In genomic region chr16:1781254-1781653, GRCh38 we compare ENCODE assay signal across 8 cellular contexts. TPM values are rescaled to one million over a fixed set of nuclear protein-coding genes. Genes with fewer than 3 reads are reported as not detected.
DNase-seq lines count a peak whose midpoint lies in the region; ATAC-seq and TF ChIP-seq lines count a peak whose summit lies in the region.

No MANE protein-coding gene starts in this region.

- no peaks in the 10 kb centered on the region for H3K27me3 Mint-ChIP-seq in activated CD4-positive, alpha-beta T cell treated with anti-CD3 and anti-CD28 coated beads, Interleukin-2, amount 10 ng/mL, durations not matched to agents 7 days and 5 days

- no peak for TF ChIP-seq EP300 in tibial nerve (IDR thresholded peaks at IDR 0.05)

- H3K36me3 ChIP-seq in breast epithelium (peaks cover 5% of the 10 kb centered on the region), lower lobe of right lung (peaks cover 50% of the 10 kb centered on the region), tibial nerve (peaks cover 0 to 62% (median 0%) of the 10 kb centered on the region in 3 donors)

- H3K4me1 ChIP-seq in breast epithelium (peaks cover 0 to 15% of the 10 kb centered on the region in 2 donors), lower lobe of right lung (peaks cover 41% of the 10 kb centered on the region), tibial nerve (peaks cover 0 to 61% (median 27%) of the 10 kb centered on the region in 4 donors)

- no peaks in the 10 kb centered on the region for H3K9me3 ChIP-seq in breast epithelium
- no peaks in the 10 kb centered on the region for H3K9me3 ChIP-seq in lower lobe of right lung
- no peaks in the 10 kb centered on the region for H3K9me3 ChIP-seq in tibial nerve

- H3K4me3 Mint-ChIP-seq in activated CD4-positive, alpha-beta T cell treated with anti-CD3 and anti-CD28 coated beads, Interleukin-2, amount 10 ng/mL, durations not matched to agents 7 days and 5 days = peak overlapping the region; percentile 86

- H3K27ac ChIP-seq in breast epithelium (peak overlapping the region; percentile 83 to 91), lower lobe of right lung (peak overlapping the region; percentile 90), tibial nerve (peak overlapping the region in 3 of 4 donors; percentile 83 to 91 (median 88))

- peaks cover 25% of the 10 kb centered on the region for H3K4me1 Mint-ChIP-seq in activated CD4-positive, alpha-beta T cell treated with anti-CD3 and anti-CD28 coated beads, Interleukin-2, amount 10 ng/mL, durations not matched to agents 7 days and 5 days

- POLR2A ChIA-PET in activated CD4-positive, alpha-beta T cell treated with anti-CD3 and anti-CD28 coated beads, Interleukin-2, amount 10 ng/mL, durations not matched to agents 7 days and 5 days (lab: Charles Lee) = no interaction called here

- H3K36me3 Mint-ChIP-seq in activated CD4-positive, alpha-beta T cell treated with anti-CD3 and anti-CD28 coated beads, Interleukin-2, amount 10 ng/mL, durations not matched to agents 7 days and 5 days (ENCODE audit: low read depth) = peaks cover 8% of the 10 kb centered on the region

- peak overlapping the region; percentile 84 for H3K27ac Mint-ChIP-seq in activated CD4-positive, alpha-beta T cell treated with anti-CD3 and anti-CD28 coated beads, Interleukin-2, amount 10 ng/mL, durations not matched to agents 7 days and 5 days

- ATAC-seq in lower lobe of right lung (no peak), GM21515 (IDR thresholded peaks at IDR 0.05; ENCODE audit: unreplicated experiment) (no peak)

- CTCF ChIA-PET in activated CD4-positive, alpha-beta T cell treated with anti-CD3 and anti-CD28 coated beads, Interleukin-2, amount 10 ng/mL, durations not matched to agents 7 days and 5 days (lab: Charles Lee) = interaction anchor here (1.1 kb wide), 1 partner anchor 76 kb away, joined by 5 read pairs; the partner anchor contains the start of gene MAPK8IP3

- H3K9me3 Mint-ChIP-seq in activated CD4-positive, alpha-beta T cell treated with anti-CD3 and anti-CD28 coated beads, Interleukin-2, amount 10 ng/mL, durations not matched to agents 7 days and 5 days = no peaks in the 10 kb centered on the region

- intact Hi-C loops in breast epithelium (cut with DNase I; ENCODE audit: low total_unique reads) = no loop called here
- intact Hi-C loops in lower lobe of right lung (cut with DNase I) = no loop called here

- H3K27me3 ChIP-seq in breast epithelium (no peaks in the 10 kb centered on the region), lower lobe of right lung (ENCODE audit: low read depth) (no peaks in the 10 kb centered on the region), tibial nerve (no peaks in the 10 kb centered on the region)

- H3K4me3 ChIP-seq in breast epithelium (peak overlapping the region; percentile 77 to 96 (median 94)), lower lobe of right lung (peak overlapping the region; percentile 91), tibial nerve (peak overlapping the region; percentile 80 to 93 (median 88))

- TF ChIP-seq CTCF in breast epithelium (IDR thresholded peaks at IDR 0.05) (no peak), lower lobe of right lung (IDR thresholded peaks at IDR 0.05) (no peak), tibial nerve (IDR thresholded peaks at IDR 0.05) (no peak)

- no peak for DNase-seq in activated CD4-positive, alpha-beta T cell treated with anti-CD3 and anti-CD28 coated beads, Interleukin-2, amount 10 ng/mL, durations not matched to agents 7 days and 5 days
- DNase-seq in activated CD4-positive, alpha-beta T cell treated with anti-CD3 and anti-CD28 coated beads for 48 hours = no peak
- DNase-seq in breast epithelium (ENCODE audit: low spot score in 2 of 2) = no peak
- DNase-seq in lower lobe of right lung = no peak
- no peak for DNase-seq in tibial nerve (ENCODE audit: low spot score in 2 of 2)
- no peak for DNase-seq in SW 1271 (lab: John Stamatoyannopoulos, UW)
- no peak for DNase-seq in T-helper 9 cell

- 67 to 72% methylated on average over 16 to 20 of the region's 20 CpGs for WGBS in tibial nerve, 2 donors

- TF ChIP-seq POLR2A in breast epithelium (IDR thresholded peaks at IDR 0.05) (no peak), tibial nerve (IDR thresholded peaks at IDR 0.05) (no peak)

RNA-seq across cellular contexts. Expression of gene SPSB3, which starts 1.1 kb away (rescaled TPM):
- 10 to 100 TPM; 38.0 to 42.9 TPM for total RNA-seq in activated CD4-positive, alpha-beta T cell treated with anti-CD3 and anti-CD28 coated beads, Interleukin-2, amount 10 ng/mL, durations not matched to agents 7 days and 5 days
- total RNA-seq in breast epithelium (100 to 1,000 TPM in 1 of 3 donors, 10 to 100 TPM in 2; 84.9 to 107 (median 88.5) TPM), lower lobe of right lung (44.2 TPM), tibial nerve (100 to 1,000 TPM in 3 of 4 donors, 10 to 100 TPM in 1; 90.7 to 122 (median 112) TPM)

RNA-seq across cellular contexts. Expression of gene NUBP2, which starts 1.5 kb away (rescaled TPM):
- 10 to 100 TPM; 40.2 to 53.8 TPM for total RNA-seq in activated CD4-positive, alpha-beta T cell treated with anti-CD3 and anti-CD28 coated beads, Interleukin-2, amount 10 ng/mL, durations not matched to agents 7 days and 5 days
- total RNA-seq in breast epithelium = 10 to 100 TPM; 61.6 to 82.6 (median 80.3) TPM
- 36.0 TPM for total RNA-seq in lower lobe of right lung
- 10 to 100 TPM; 73.5 to 93.9 (median 87.4) TPM for total RNA-seq in tibial nerve

RNA-seq across cellular contexts. Expression of gene MRPS34, which starts 8.3 kb away (rescaled TPM):
- 100 to 1,000 TPM in 1 of 2 experiments, 10 to 100 TPM in 1; 93.6 to 105 TPM for total RNA-seq in activated CD4-positive, alpha-beta T cell treated with anti-CD3 and anti-CD28 coated beads, Interleukin-2, amount 10 ng/mL, durations not matched to agents 7 days and 5 days
- 10 to 100 TPM; 85.9 to 95.4 (median 87.8) TPM for total RNA-seq in breast epithelium
- 58.0 TPM for total RNA-seq in lower lobe of right lung
- total RNA-seq in tibial nerve = 100 to 1,000 TPM in 1 of 4 donors, 10 to 100 TPM in 3; 58.1 to 121 (median 81.0) TPM

RNA-seq across cellular contexts. Expression of gene EME2, which starts 8.6 kb away (rescaled TPM):
- total RNA-seq in activated CD4-positive, alpha-beta T cell treated with anti-CD3 and anti-CD28 coated beads, Interleukin-2, amount 10 ng/mL, durations not matched to agents 7 days and 5 days = 10 to 100 TPM; 28.7 to 33.4 TPM
- total RNA-seq in breast epithelium (10 to 100 TPM in 2 of 3 donors, 1 to 10 TPM in 1; 4.6 to 17.4 (median 14.0) TPM), lower lobe of right lung (15.5 TPM), tibial nerve (10 to 100 TPM; 13.2 to 41.4 (median 17.7) TPM)

RNA-seq across cellular contexts. Expression of gene NME3, which starts 9.9 kb away (rescaled TPM):
- 10 to 100 TPM; 31.3 to 47.4 TPM for total RNA-seq in activated CD4-positive, alpha-beta T cell treated with anti-CD3 and anti-CD28 coated beads, Interleukin-2, amount 10 ng/mL, durations not matched to agents 7 days and 5 days
- total RNA-seq in breast epithelium = 100 to 1,000 TPM in 2 of 3 donors, 10 to 100 TPM in 1; 86.6 to 119 (median 115) TPM
- 56.5 TPM for total RNA-seq in lower lobe of right lung
- total RNA-seq in tibial nerve = 100 to 1,000 TPM; 113 to 198 (median 128) TPM
